In genomic region chr6:34342247-34342646, GRCh38 we compare ENCODE assay signal across 21 cellular contexts.
"Had no signal": no experiment of that assay in that cellular context is flagged by ENCODE, and none has a peak within 500 bp of the region (broad histone marks: within the 10 kb centered on the region; RNA-seq: fewer than 3 reads in every experiment).

No MANE protein-coding gene starts in this region.

- H3K27ac ChIP-seq: brain microvascular endothelial cell, pancreas had no signal

- H3K4me3 Mint-ChIP-seq: effector memory CD8-positive, alpha-beta T cell; stimulated activated naive CD8-positive, alpha-beta T cell treated with anti-CD3 and anti-CD28 coated beads, Interleukin-15, Interleukin-2, amounts not matched to agents 100 ng/mL and 50 ng/mL, for 24 hours had no signal

- H3K27me3 Mint-ChIP-seq: effector memory CD8-positive, alpha-beta T cell; stimulated activated naive CD8-positive, alpha-beta T cell treated with anti-CD3 and anti-CD28 coated beads, Interleukin-15, Interleukin-2, amounts not matched to agents 100 ng/mL and 50 ng/mL, for 24 hours had no signal

- H3K27ac Mint-ChIP-seq: effector memory CD8-positive, alpha-beta T cell; stimulated activated naive CD8-positive, alpha-beta T cell treated with anti-CD3 and anti-CD28 coated beads, Interleukin-15, Interleukin-2, amounts not matched to agents 100 ng/mL and 50 ng/mL, for 24 hours had no signal

- H3K4me3 ChIP-seq: coronary artery, heart right ventricle, lung, mucosa of descending colon, pancreas, prostate gland, thoracic aorta, upper lobe of left lung, vagina had no signal

- ATAC-seq: effector memory CD8-positive, alpha-beta T cell; mucosa of descending colon had no signal

- H3K36me3 ChIP-seq: brain microvascular endothelial cell, pancreas, prostate gland, thoracic aorta, vagina had no signal

- H3K9me3 Mint-ChIP-seq: effector memory CD8-positive, alpha-beta T cell; stimulated activated naive CD8-positive, alpha-beta T cell treated with anti-CD3 and anti-CD28 coated beads, Interleukin-15, Interleukin-2, amounts not matched to agents 100 ng/mL and 50 ng/mL, for 24 hours had no signal

- DNase-seq: activated CD4-positive, alpha-beta T cell treated with anti-CD3 and anti-CD28 coated beads for 4 hours; activated CD4-positive, alpha-beta T cell treated with anti-CD3 and anti-CD28 coated beads, Interleukin-2, amount 50 U/mL, for 48 hours; activated CD8-positive, alpha-beta memory T cell treated with anti-CD3 and anti-CD28 coated beads for 24 hours; activated gamma-delta T cell treated with Interleukin-2 at 50 U/mL for 16 hours; activated naive CD4-positive, alpha-beta T cell treated with anti-CD3 and anti-CD28 coated beads, Interleukin-2, amount 50 U/mL, for 16 hours; amniotic stem cell; brain microvascular endothelial cell; effector memory CD8-positive, alpha-beta T cell; heart right ventricle; kidney glomerular epithelial cell; mucosa of descending colon; nucleus accumbens; pancreas; stimulated activated CD4-positive, alpha-beta T cell treated with anti-CD3 and anti-CD28 coated beads, Interleukin-2, amount 100 ng/mL, for 48 hours; upper lobe of left lung had no signal

- H3K27me3 ChIP-seq: brain microvascular endothelial cell, heart right ventricle, pancreas, upper lobe of left lung, vagina had no signal

- H3K9me3 ChIP-seq: heart right ventricle, mucosa of descending colon, pancreas, prostate gland, thoracic aorta, upper lobe of left lung, vagina had no signal
